ENCODE assay signal across 18 cellular contexts in genomic region chr17:36532435-36532975, GRCh38. TPM values are rescaled to one million over a fixed set of nuclear protein-coding genes. Genes with fewer than 3 reads are reported as not detected.
A peak's percentile ranks its signal among the peaks of the same experiment; 100 is the strongest.
DNase-seq lines count a peak whose midpoint lies in the region; ATAC-seq and TF ChIP-seq lines count a peak whose summit lies in the region.
"Had no signal": no experiment of that assay in that cellular context is flagged by ENCODE, and none has a peak within 500 bp of the region (broad histone marks: within the 10 kb centered on the region; RNA-seq: fewer than 3 reads in every experiment).

No MANE protein-coding gene starts in this region.

- no peaks in the 10 kb centered on the region for H3K9me3 ChIP-seq in WERI-Rb-1 (ENCODE audit: severe bottlenecking)
- H3K9me3 ChIP-seq: esophagus muscularis mucosa, heart right ventricle, stomach had no signal

- peak overlapping the region; percentile 44 for H3K4me3 Mint-ChIP-seq in T-helper 2 cell treated with Interferon-gamma antibody and Interleukin-4, amounts not matched to agents 5 μg/mL and 100 μg/mL, for 36 hours
- H3K4me3 Mint-ChIP-seq in IgD-negative memory B cell = peak overlapping the region in 3 of 4 donors; percentile 9 to 100 (median 85)
- H3K4me3 Mint-ChIP-seq in activated naive CD8-positive, alpha-beta T cell treated with anti-CD3 and anti-CD28 coated beads, Interleukin-2, amount 50 U/mL, for 24 hours = peak overlapping the region; percentile 91
- H3K4me3 Mint-ChIP-seq in naive B cell = peak overlapping the region in 6 of 8 donors; percentile 9 to 100 (median 58)

- TF ChIP-seq CTCF in WERI-Rb-1 (IDR thresholded peaks at IDR 0.05; ENCODE audit: low read depth, low read length) = no peak

- H3K27ac ChIP-seq in WERI-Rb-1 = no peak overlapping the region
- H3K27ac ChIP-seq: coronary artery, esophagus muscularis mucosa, heart right ventricle, PC-9, stomach had no signal

- H3K36me3 ChIP-seq in WERI-Rb-1 = peaks cover 78% of the 10 kb centered on the region

- no peaks in the 10 kb centered on the region for H3K27me3 Mint-ChIP-seq in T-helper 2 cell treated with Interferon-gamma antibody and Interleukin-4, amounts not matched to agents 5 μg/mL and 100 μg/mL, for 36 hours (ENCODE audit: low read depth)
- no peaks in the 10 kb centered on the region for H3K27me3 Mint-ChIP-seq in IgD-negative memory B cell
- H3K27me3 Mint-ChIP-seq in activated naive CD8-positive, alpha-beta T cell treated with anti-CD3 and anti-CD28 coated beads, Interleukin-2, amount 50 U/mL, for 24 hours = no peaks in the 10 kb centered on the region
- no peaks in the 10 kb centered on the region for H3K27me3 Mint-ChIP-seq in naive B cell

- H3K4me1 Mint-ChIP-seq in T-helper 2 cell treated with Interferon-gamma antibody and Interleukin-4, amounts not matched to agents 5 μg/mL and 100 μg/mL, for 36 hours (ENCODE audit: low read depth) = peaks cover 23% of the 10 kb centered on the region
- H3K4me1 Mint-ChIP-seq in IgD-negative memory B cell (peaks cover 7 to 21% (median 10%) of the 10 kb centered on the region in 3 donors), naive B cell (peaks cover 12 to 33% (median 24%) of the 10 kb centered on the region in 3 donors)
- H3K4me1 Mint-ChIP-seq in activated naive CD8-positive, alpha-beta T cell treated with anti-CD3 and anti-CD28 coated beads, Interleukin-2, amount 50 U/mL, for 24 hours = peaks cover 40% of the 10 kb centered on the region

- no peak overlapping the region for H3K4me3 ChIP-seq in WERI-Rb-1 (ENCODE audit: low read depth, low read length)
- H3K4me3 ChIP-seq: coronary artery, esophagus muscularis mucosa, heart right ventricle, PC-9, stomach had no signal

- no peak for ATAC-seq in activated naive CD8-positive, alpha-beta T cell treated with anti-CD3 and anti-CD28 coated beads, Interleukin-2, amount 50 U/mL, for 24 hours
- ATAC-seq in naive B cell (ENCODE audit: low read depth in 2 of 2) = no peak
- no peak for ATAC-seq in GM18909 (IDR thresholded peaks at IDR 0.05; ENCODE audit: poor library complexity, unreplicated experiment)
- no peak for ATAC-seq in HG03342 (IDR thresholded peaks at IDR 0.05; ENCODE audit: unreplicated experiment)
- ATAC-seq: heart right ventricle, left colon had no signal

- H3K36me3 Mint-ChIP-seq in T-helper 2 cell treated with Interferon-gamma antibody and Interleukin-4, amounts not matched to agents 5 μg/mL and 100 μg/mL, for 36 hours (ENCODE audit: low read depth) = peaks cover 46% of the 10 kb centered on the region
- H3K36me3 Mint-ChIP-seq in IgD-negative memory B cell (no peaks in the 10 kb centered on the region), naive B cell (peaks cover 4 to 13% of the 10 kb centered on the region in 2 donors)
- peaks cover 56% of the 10 kb centered on the region for H3K36me3 Mint-ChIP-seq in activated naive CD8-positive, alpha-beta T cell treated with anti-CD3 and anti-CD28 coated beads, Interleukin-2, amount 50 U/mL, for 24 hours (ENCODE audit: low read depth)

- no peak for DNase-seq in T-helper 2 cell treated with Interferon-gamma antibody and Interleukin-4, amounts not matched to agents 5 μg/mL and 100 μg/mL, for 36 hours (ENCODE audit: low spot score)
- no peak for DNase-seq in T-helper 2 cell
- DNase-seq in activated naive CD8-positive, alpha-beta T cell treated with anti-CD3 and anti-CD28 coated beads, Interleukin-2, amount 50 U/mL, for 24 hours = no peak
- DNase-seq in naive B cell = no peak
- DNase-seq in WERI-Rb-1 = no peak
- DNase-seq: 8988T, heart right ventricle, KG1, left colon, NCI-H146, NCI-H446, PC-9, stomach had no signal

- no peak overlapping the region for H3K27ac Mint-ChIP-seq in T-helper 2 cell treated with Interferon-gamma antibody and Interleukin-4, amounts not matched to agents 5 μg/mL and 100 μg/mL, for 36 hours
- peak overlapping the region in 2 of 3 donors; percentile 48 to 80 for H3K27ac Mint-ChIP-seq in IgD-negative memory B cell
- peak overlapping the region; percentile 39 for H3K27ac Mint-ChIP-seq in activated naive CD8-positive, alpha-beta T cell treated with anti-CD3 and anti-CD28 coated beads, Interleukin-2, amount 50 U/mL, for 24 hours
- peak overlapping the region in 2 of 6 donors; percentile 57 to 63 for H3K27ac Mint-ChIP-seq in naive B cell

- H3K9me3 Mint-ChIP-seq in T-helper 2 cell treated with Interferon-gamma antibody and Interleukin-4, amounts not matched to agents 5 μg/mL and 100 μg/mL, for 36 hours = no peaks in the 10 kb centered on the region
- no peaks in the 10 kb centered on the region for H3K9me3 Mint-ChIP-seq in IgD-negative memory B cell
- H3K9me3 Mint-ChIP-seq in activated naive CD8-positive, alpha-beta T cell treated with anti-CD3 and anti-CD28 coated beads, Interleukin-2, amount 50 U/mL, for 24 hours = no peaks in the 10 kb centered on the region
- no peaks in the 10 kb centered on the region for H3K9me3 Mint-ChIP-seq in naive B cell

- no peaks in the 10 kb centered on the region for H3K27me3 ChIP-seq in WERI-Rb-1 (ENCODE audit: insufficient read depth, low read depth, severe bottlenecking)
- H3K27me3 ChIP-seq: esophagus muscularis mucosa, heart right ventricle, stomach had no signal

RNA-seq across cellular contexts. Expression of gene MYO19, which starts 2.2 kb away (rescaled TPM):
- polyA plus RNA-seq in IgD-negative memory B cell = 4.2 TPM
- 1 to 10 TPM; 1.3 to 8.6 (median 4.9) TPM for polyA plus RNA-seq in naive B cell (ENCODE audit: low read depth in 6 of 6)

RNA-seq across cellular contexts. Expression of gene PIGW, which starts 2.3 kb away (rescaled TPM):
- 7.9 TPM for polyA plus RNA-seq in IgD-negative memory B cell
- polyA plus RNA-seq in naive B cell (ENCODE audit: low read depth in 6 of 6) = 10 to 100 TPM in 4 of 6 donors, 1 to 10 TPM in 2; 9.3 to 35.0 (median 12.4) TPM

RNA-seq across cellular contexts. Expression of gene GGNBP2, which starts 12.2 kb away (rescaled TPM):
- polyA plus RNA-seq in IgD-negative memory B cell = 84.9 TPM
- polyA plus RNA-seq in naive B cell (ENCODE audit: low read depth in 6 of 6) = 10 to 100 TPM; 45.5 to 86.3 (median 61.3) TPM

RNA-seq across cellular contexts. Expression of gene ZNHIT3, which starts 46.0 kb away (rescaled TPM):
- polyA plus RNA-seq in IgD-negative memory B cell = 88.1 TPM
- polyA plus RNA-seq in naive B cell (ENCODE audit: low read depth in 6 of 6) = 10 to 100 TPM; 72.3 to 99.5 (median 88.4) TPM

RNA-seq across cellular contexts. Expression of gene DHRS11, which starts 59.2 kb away (rescaled TPM):
- 2.8 TPM for polyA plus RNA-seq in IgD-negative memory B cell
- 1 to 10 TPM; 2.8 to 7.6 (median 3.7) TPM for polyA plus RNA-seq in naive B cell (ENCODE audit: low read depth in 6 of 6)
